Comparison of ENCODE assay signal across 2 cellular contexts in genomic region chr18:6060149-6060548, GRCh38.
TF ChIP-seq lines count a peak whose summit lies in the region.

No MANE protein-coding gene starts in this region.

TF ChIP-seq in HepG2, 621 proteins besides CTCF, POLR2A, EP300 and RAD21:
- TF ChIP-seq MAFK (conservative IDR thresholded peaks at IDR 0.05 in 1 of 2, IDR thresholded peaks at IDR 0.05 in 1 of 2; ENCODE audit: low read length in 2 of 2) (peak; percentile 65 to 77; a peak in 3 of 4 replicates), MAFF (IDR thresholded peaks at IDR 0.05; ENCODE audit: low read depth, low read length) (peak; percentile 75), GRHL1 (CRISPR knock-in tag; conservative IDR thresholded peaks at IDR 0.05) (no peak), NFE2L2 (IDR thresholded peaks at IDR 0.05; ENCODE audit: low read length) (peak; percentile 86)

TF ChIP-seq in H1, 55 proteins besides CTCF, POLR2A, EP300 and RAD21:
- peak; percentile 66; the same call in 1 of the 2 replicates for TF ChIP-seq MAFK (IDR thresholded peaks at IDR 0.05; ENCODE audit: low read depth, low read length)
- TF ChIP-seq BACH1 (IDR thresholded peaks at IDR 0.05; ENCODE audit: low read length), result peak; percentile 82; the same call in 1 of the 2 replicates
- no peak for TF ChIP-seq HDAC6 (IDR thresholded peaks at IDR 0.05; ENCODE audit: low read depth, low read length)
